In genomic region chr15:29476503-29477080, GRCh38 we compare ENCODE assay signal across 19 cellular contexts.
"Had no signal": no experiment of that assay in that cellular context is flagged by ENCODE, and none has a peak within 500 bp of the region (broad histone marks: within the 10 kb centered on the region; RNA-seq: fewer than 3 reads in every experiment).

No MANE protein-coding gene starts in this region.

- ATAC-seq: activated T-helper 17 cell treated with anti-CD3 and anti-CD28 coated beads, Interleukin-2, amount 50 U/mL, for 72 hours had no signal

- DNase-seq: activated CD4-positive, alpha-beta memory T cell treated with anti-CD3 and anti-CD28 coated beads, Interleukin-2, amount 10 ng/mL, durations not matched to agents 7 days and 5 days; activated CD4-positive, alpha-beta T cell treated with anti-CD3 and anti-CD28 coated beads, Interleukin-2, amount 50 U/mL, for 1 hour; activated CD4-positive, CD25-positive, alpha-beta regulatory T cell; activated gamma-delta T cell treated with Interleukin-2 at 50 U/mL for 16 hours; activated naive CD4-positive, alpha-beta T cell treated with anti-CD3 and anti-CD28 coated beads, Interleukin-2, amount 10 ng/mL, durations not matched to agents 7 days and 5 days; activated naive CD8-positive, alpha-beta T cell treated with anti-CD3 and anti-CD28 coated beads for 36 hours; activated T-cell treated with anti-CD3 and anti-CD28 coated beads for 4 hours; activated T-cell treated with anti-CD3 and anti-CD28 coated beads, Interleukin-2, amount 50 U/mL, for 48 hours; brain microvascular endothelial cell; Karpas-422; NCI-H146; NCI-H2171 treated with DMSO at 0.1 percent for 48 hours; NCI-H226; Peyer's patch; Right ventricle myocardium superior; SJCRH30; SK-N-SH; T-helper 1 cell had no signal
